ENCODE assay signal across 9 cellular contexts in the genomic region with DNA sequence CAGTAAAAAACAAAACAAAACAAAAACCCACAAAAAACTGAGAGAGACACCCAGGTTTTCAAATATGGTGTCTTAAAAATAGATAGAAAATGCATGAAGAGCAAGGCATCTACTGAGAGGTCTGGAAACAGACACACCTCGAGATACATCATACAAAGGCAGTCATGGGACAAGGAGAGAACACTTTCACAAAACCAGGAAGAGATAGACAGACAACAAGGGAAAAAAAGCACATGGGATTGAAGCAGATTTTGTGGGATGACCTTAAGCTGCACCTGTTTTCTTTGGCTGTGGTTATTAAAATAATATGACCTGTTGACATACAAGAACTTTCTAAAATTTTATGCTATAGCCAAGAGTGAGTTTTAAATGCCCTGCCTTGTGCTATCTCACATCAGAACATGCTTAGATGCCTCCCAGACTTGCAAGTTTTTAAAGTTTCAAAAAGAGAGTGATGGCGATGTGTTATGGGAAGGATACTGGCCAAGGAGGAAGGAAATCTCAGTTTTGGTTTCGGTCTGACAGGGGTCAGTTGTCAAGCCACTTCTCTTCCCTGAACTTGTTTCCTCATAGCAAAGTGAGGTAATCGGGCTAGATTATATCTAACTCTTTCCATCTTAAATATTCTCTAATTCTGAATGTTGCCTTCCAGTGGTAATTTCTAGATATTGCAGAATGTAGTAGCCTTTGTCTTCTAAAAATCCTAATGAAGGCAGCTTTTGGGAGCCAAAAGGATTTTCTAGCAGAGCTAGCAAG. TPM values are rescaled to one million over a fixed set of nuclear protein-coding genes. Genes with fewer than 3 reads are reported as not detected.
DNase-seq lines count a peak whose midpoint lies in the region; FAIRE-seq and TF ChIP-seq lines count a peak whose summit lies in the region.
"Not testable (repeated sequence)": the region's sequence is repeated elsewhere in the genome, so short reads cannot be mapped to it uniquely, and the experiment has no call there.
"Had no signal": no experiment of that assay in that cellular context is flagged by ENCODE, and none has a peak within 500 bp of the region (broad histone marks: within the 10 kb centered on the region; RNA-seq: fewer than 3 reads in every experiment).

No MANE protein-coding gene starts in this region.

- not testable (repeated sequence) for H2AFZ ChIP-seq in OCI-LY3 (ENCODE audit: low read depth, low read length)

- peak; percentile 86 for FAIRE-seq in GM18507 (lab: Jason Lieb, UNC)

- not testable (repeated sequence) for H3K36me3 ChIP-seq in OCI-LY3 (replicated peaks; ENCODE audit: low read depth, low read length)

- H3K27ac ChIP-seq in OCI-LY3 (ENCODE audit: low read length) = not testable (repeated sequence)

- peaks cover 20% of the 10 kb centered on the region for H3K27me3 Mint-ChIP-seq in activated CD4-positive, alpha-beta T cell treated with anti-CD3 and anti-CD28 coated beads, Interleukin-2, amount 10 ng/mL, durations not matched to agents 7 days and 5 days

- peak overlapping the region; percentile 31 for H3K27ac Mint-ChIP-seq in activated CD4-positive, alpha-beta T cell treated with anti-CD3 and anti-CD28 coated beads, Interleukin-2, amount 10 ng/mL, durations not matched to agents 7 days and 5 days

- H3K79me2 ChIP-seq in OCI-LY3 (ENCODE audit: low read length) = not testable (repeated sequence)

- H3K9me3 ChIP-seq in OCI-LY3 (ENCODE audit: insufficient read depth, low read length) = not testable (repeated sequence)

- CTCF ChIA-PET in activated CD4-positive, alpha-beta T cell treated with anti-CD3 and anti-CD28 coated beads, Interleukin-2, amount 10 ng/mL, durations not matched to agents 7 days and 5 days (lab: Charles Lee) = not testable (repeated sequence)

- peak overlapping the region; percentile 30 for H3K4me3 ChIP-seq in OCI-LY3 (ENCODE audit: low read length)
- not testable (repeated sequence) for H3K4me3 ChIP-seq in epithelial cell of esophagus (ENCODE audit: low read length)

- H3K9ac ChIP-seq in OCI-LY3 (ENCODE audit: low read length) = not testable (repeated sequence)

- POLR2A ChIA-PET in activated CD4-positive, alpha-beta T cell treated with anti-CD3 and anti-CD28 coated beads, Interleukin-2, amount 10 ng/mL, durations not matched to agents 7 days and 5 days (lab: Charles Lee) = not testable (repeated sequence)

- not testable (repeated sequence) for H3K9me3 Mint-ChIP-seq in activated CD4-positive, alpha-beta T cell treated with anti-CD3 and anti-CD28 coated beads, Interleukin-2, amount 10 ng/mL, durations not matched to agents 7 days and 5 days

- not testable (repeated sequence) for H3K36me3 Mint-ChIP-seq in activated CD4-positive, alpha-beta T cell treated with anti-CD3 and anti-CD28 coated beads, Interleukin-2, amount 10 ng/mL, durations not matched to agents 7 days and 5 days (ENCODE audit: low read depth)

- H3K4me1 ChIP-seq in OCI-LY3 (ENCODE audit: low read length) = peaks cover 15% of the 10 kb centered on the region

- not testable (repeated sequence) for H3K27me3 ChIP-seq in OCI-LY3 (ENCODE audit: low read depth, low read length)

- 0 out of 2 replicates have a peak, but pooled peaks have one; percentile 6 for TF ChIP-seq CTCF in OCI-LY3 (IDR thresholded peaks at IDR 0.05; ENCODE audit: low read depth, low read length)
- TF ChIP-seq CTCF in epithelial cell of esophagus (IDR thresholded peaks at IDR 0.05; ENCODE audit: insufficient read depth, low read depth, low read length, missing control alignments) = not testable (repeated sequence)

- H3K4me3 Mint-ChIP-seq in activated CD4-positive, alpha-beta T cell treated with anti-CD3 and anti-CD28 coated beads, Interleukin-2, amount 10 ng/mL, durations not matched to agents 7 days and 5 days = not testable (repeated sequence)

- H3K4me2 ChIP-seq in OCI-LY3 (ENCODE audit: low read length) = peak overlapping the region; percentile 41

- H3K4me1 Mint-ChIP-seq in activated CD4-positive, alpha-beta T cell treated with anti-CD3 and anti-CD28 coated beads, Interleukin-2, amount 10 ng/mL, durations not matched to agents 7 days and 5 days = peaks cover 11% of the 10 kb centered on the region

- not testable (repeated sequence) for H4K20me1 ChIP-seq in OCI-LY3 (ENCODE audit: insufficient read depth, low read length)

- DNase-seq in Ammon's horn (ENCODE audit: low spot score) (peak; percentile 74), HT-29 (ENCODE audit: low spot score) (peak; percentile 28), epithelial cell of esophagus (ENCODE audit: low read depth) (peak; percentile 8), iris pigment epithelial cell (ENCODE audit: low read depth) (peak; percentile 28), renal cortical epithelial cell (ENCODE audit: low read depth) (peak; percentile 55)
- not testable (repeated sequence) for DNase-seq in GM18507 (ENCODE audit: extremely low spot score, insufficient read length, low read depth); activated CD4-positive, alpha-beta T cell treated with anti-CD3 and anti-CD28 coated beads, Interleukin-2, amount 10 ng/mL, durations not matched to agents 7 days and 5 days

RNA-seq across cellular contexts. Expression of a gene that starts 11.5 kb away (rescaled TPM):
- total RNA-seq in HT-29 (2014; rRNA removed; shearing (Covaris generic)) = not detected in 2 replicates
- total RNA-seq in activated CD4-positive, alpha-beta T cell treated with anti-CD3 and anti-CD28 coated beads, Interleukin-2, amount 10 ng/mL, durations not matched to agents 7 days and 5 days = not detected
- not detected in 2 replicates for total RNA-seq in renal cortical epithelial cell
- total RNA-seq: H1 had no signal

RNA-seq across cellular contexts. Expression of a gene that starts 36.8 kb away (rescaled TPM):
- 0.70 and 1.1 TPM in 2 replicates for total RNA-seq in HT-29 (2014; rRNA removed; shearing (Covaris generic))
- total RNA-seq in activated CD4-positive, alpha-beta T cell treated with anti-CD3 and anti-CD28 coated beads, Interleukin-2, amount 10 ng/mL, durations not matched to agents 7 days and 5 days = under 1 TPM in 1 of 2 experiments, not detected in 1; 0.07 TPM
- 0.17 and 0.25 TPM in 2 replicates for total RNA-seq in renal cortical epithelial cell

RNA-seq across cellular contexts. Expression of a gene that starts 55.9 kb away (rescaled TPM):
- not detected in 2 replicates for total RNA-seq in HT-29 (2014; rRNA removed; shearing (Covaris generic))
- not detected for total RNA-seq in activated CD4-positive, alpha-beta T cell treated with anti-CD3 and anti-CD28 coated beads, Interleukin-2, amount 10 ng/mL, durations not matched to agents 7 days and 5 days
- total RNA-seq in renal cortical epithelial cell = 0.15 TPM in 1 of 2 replicates, not detected in the other
